8 cellular contexts compared by ENCODE assay signal in the genomic region with DNA sequence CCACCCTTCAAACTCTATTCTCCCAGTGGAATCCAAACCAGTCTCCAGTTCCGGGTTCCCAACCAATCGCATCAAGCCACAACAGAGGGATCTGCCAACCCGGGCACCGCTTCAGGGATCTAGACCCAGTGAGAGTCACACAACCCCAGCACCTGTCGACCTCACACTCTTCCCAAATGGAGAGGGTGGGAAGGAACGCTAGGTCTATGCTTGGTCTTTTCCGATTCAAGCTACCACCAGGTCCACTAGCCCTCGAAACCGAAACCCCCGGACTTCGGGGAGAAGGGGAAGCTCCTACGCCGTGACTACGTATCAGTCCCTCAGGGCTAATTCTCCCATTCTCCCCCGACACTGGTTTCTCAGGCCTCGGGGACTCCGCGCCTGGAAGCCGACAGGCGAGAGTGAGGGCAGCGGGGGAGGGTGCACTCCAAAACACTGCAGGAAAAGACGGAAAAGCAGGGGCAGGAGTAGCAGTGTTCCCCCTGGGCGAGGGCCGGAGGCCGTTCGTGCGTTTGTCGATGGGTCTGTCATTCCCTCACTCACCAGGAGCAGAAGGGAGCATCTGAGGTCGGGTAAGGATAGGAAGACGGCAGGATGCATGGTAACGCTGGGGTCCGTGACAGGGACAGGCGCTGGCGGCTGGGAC. TPM values are rescaled to one million over a fixed set of nuclear protein-coding genes. Genes with fewer than 3 reads are reported as not detected.
DNase-seq lines count a peak whose midpoint lies in the region; TF ChIP-seq lines count a peak whose summit lies in the region.

No MANE protein-coding gene starts in this region.

- H3K79me2 ChIP-seq in hepatocyte: peaks cover 63% of the 10 kb centered on the region

- no peaks in the 10 kb centered on the region for H3K36me3 Mint-ChIP-seq in progenitor cell of endocrine pancreas (ENCODE audit: insufficient read depth)

- TF ChIP-seq CTCF in hepatocyte (IDR thresholded peaks at IDR 0.05; ENCODE audit: poor library complexity): no peak
- no peak for TF ChIP-seq CTCF in progenitor cell of endocrine pancreas (IDR thresholded peaks at IDR 0.05; ENCODE audit: unreplicated experiment)

- H3K9me2 ChIP-seq in hepatocyte (replicated peaks; ENCODE audit: insufficient read depth): no peaks in the 10 kb centered on the region

- peak overlapping the region; percentile 94 for H3K27ac ChIP-seq in hepatocyte

- DNase-seq in EH (ENCODE audit: low read depth): peak; percentile 72
- DNase-seq in H4 (ENCODE audit: low spot score): peak; percentile 23
- peak; percentile 85 for DNase-seq in LoVo (ENCODE audit: low spot score)
- DNase-seq in SHP77 treated with DMSO at 0.1 percent for 48 hours (lab: John Stamatoyannopoulos, UW): peak; percentile 43
- peak; percentile 74 for DNase-seq in astrocyte of the hippocampus (ENCODE audit: low read depth, low spot score)
- DNase-seq in hepatocyte (ENCODE audit: low spot score): peak; percentile 79
- DNase-seq in progenitor cell of endocrine pancreas (ENCODE audit: low spot score, unreplicated experiment): peak; percentile 26
- no peak for DNase-seq in OCI-M2 (lab: John Stamatoyannopoulos, UW; ENCODE audit: unreplicated experiment)

- peak overlapping the region; percentile 100 for H3K4me3 Mint-ChIP-seq in progenitor cell of endocrine pancreas (ENCODE audit: low read depth)

- peaks cover 32% of the 10 kb centered on the region for H3K4me1 Mint-ChIP-seq in progenitor cell of endocrine pancreas (ENCODE audit: low read depth)

- peaks cover 26% of the 10 kb centered on the region for H4K20me1 ChIP-seq in hepatocyte (ENCODE audit: insufficient read depth, poor library complexity, severe bottlenecking)

- H3K9me3 Mint-ChIP-seq in progenitor cell of endocrine pancreas (ENCODE audit: low read depth): no peaks in the 10 kb centered on the region

- H3K27me3 Mint-ChIP-seq in progenitor cell of endocrine pancreas: no peaks in the 10 kb centered on the region

- no peaks in the 10 kb centered on the region for H3K27me3 ChIP-seq in hepatocyte

- H3K4me1 ChIP-seq in hepatocyte (ENCODE audit: insufficient read depth): peaks cover 17% of the 10 kb centered on the region

- H3K4me2 ChIP-seq in hepatocyte: peak overlapping the region; percentile 81

- peak overlapping the region; percentile 99 for H3K27ac Mint-ChIP-seq in progenitor cell of endocrine pancreas

- under 1% methylated on average over 34 of the region's 34 CpGs for WGBS in hepatocyte (ENCODE audit: low lambda C conversion rate, missing lambda C conversion rate)

- no peaks in the 10 kb centered on the region for H3K36me3 ChIP-seq in hepatocyte (replicated peaks; ENCODE audit: insufficient read depth, low read depth)

- peak overlapping the region; percentile 49 for H2AFZ ChIP-seq in hepatocyte

- H3K4me3 ChIP-seq in hepatocyte: peak overlapping the region; percentile 62

- H3K9me3 ChIP-seq in hepatocyte (ENCODE audit: low read depth): no peaks in the 10 kb centered on the region

RNA-seq across cellular contexts. Expression of gene ERP44, which starts 0.4 kb away (rescaled TPM):
- 22.3 and 26.8 TPM in 2 replicates for total RNA-seq in H4 (2014; rRNA removed; shearing (Covaris generic))
- 34.3 and 40.6 TPM in 2 replicates for total RNA-seq in hepatocyte
- polyA plus RNA-seq in hepatocyte: 50.5 and 52.1 TPM in 2 replicates
- 19.7 and 20.4 TPM in 2 replicates for total RNA-seq in progenitor cell of endocrine pancreas

RNA-seq across cellular contexts. Expression of gene INVS, which starts 0.7 kb away (rescaled TPM):
- total RNA-seq in H4 (2014; rRNA removed; shearing (Covaris generic)): 12.2 and 19.5 TPM in 2 replicates
- 26.5 and 30.9 TPM in 2 replicates for total RNA-seq in hepatocyte
- 8.7 and 10.1 TPM in 2 replicates for polyA plus RNA-seq in hepatocyte
- total RNA-seq in progenitor cell of endocrine pancreas: 28.1 and 29.5 TPM in 2 replicates
